ENCODE assay signal across 8 cellular contexts in genomic region chr19:2785244-2786000, GRCh38.
DNase-seq lines count a peak whose midpoint lies in the region; ATAC-seq and FAIRE-seq lines count a peak whose summit lies in the region.

THOP1 (plus strand) TSS chr19:2785503; CDS start chr19:2785663, 160 bp downstream.

- peak; percentile 21 for FAIRE-seq in islet of Langerhans (lab: Jason Lieb, UNC)

- DNase-seq in AG08396 (ENCODE audit: low spot score) (peak; percentile 99), NCI-H446 treated with DMSO at 0.1 percent for 48 hours (lab: John Stamatoyannopoulos, UW) (peak; percentile 97), cerebellar cortex (ENCODE audit: low spot score) (peak; percentile 99)
- peak; percentile 99 for DNase-seq in stimulated activated CD4-positive, alpha-beta T cell treated with anti-CD3 and anti-CD28 coated beads, Interleukin-12 subunit alpha, Interleukin-12 subunit beta, amount 100 ng/mL, for 4 hours

- ATAC-seq in GM19025 (IDR thresholded peaks at IDR 0.05; ENCODE audit: low read depth, unreplicated experiment), result peak; percentile 63
- ATAC-seq in HG03342 (IDR thresholded peaks at IDR 0.05; ENCODE audit: unreplicated experiment), result peak; percentile 63
- ATAC-seq in activated CD4-positive, CD25-positive, alpha-beta regulatory T cell treated with anti-CD3 and anti-CD28 coated beads, Interleukin-2, amount 50 U/mL, for 24 hours, result peak; percentile 84 to 85

Comparison
In these comparisons a context has a peak if more than half of its experiments do, and no peak if none do; other contexts are left out.
1. Peak in every context shown above with its lines: DNase-seq and ATAC-seq.